In the genomic region with DNA sequence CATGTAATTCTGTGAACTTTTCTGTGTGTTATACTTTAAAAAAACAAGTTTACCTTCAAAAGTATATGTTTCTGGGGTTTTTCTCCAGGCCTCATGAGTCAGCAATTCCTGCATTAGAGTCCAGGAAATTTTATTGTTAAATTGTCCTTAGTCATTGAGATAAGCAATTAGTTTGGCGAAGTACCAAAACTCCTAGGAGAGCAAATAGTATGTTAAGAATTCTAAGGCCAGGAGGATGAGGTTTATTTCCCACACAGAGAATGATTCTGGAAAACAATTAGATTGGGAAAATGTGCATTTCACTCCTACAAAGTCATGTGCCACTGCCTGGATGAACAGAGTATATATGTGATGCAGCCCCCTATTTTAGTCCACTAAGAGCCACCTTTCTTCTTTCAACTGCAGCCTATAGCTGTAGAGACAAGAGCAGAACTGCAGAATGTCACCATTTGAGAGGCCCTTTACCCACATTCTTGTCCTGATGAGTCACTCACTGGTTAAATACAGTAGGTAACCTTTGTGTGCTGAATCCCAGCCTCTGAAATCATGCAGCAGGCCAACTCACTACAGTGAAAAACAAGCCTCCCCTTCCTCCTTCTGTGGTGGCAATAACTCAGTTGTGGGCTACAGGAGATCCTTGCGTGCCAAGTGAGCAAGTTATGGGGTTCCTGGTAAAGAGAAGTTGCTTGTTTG, we compare ENCODE assay signal across 9 cellular contexts.
A peak's percentile ranks its signal among the peaks of the same experiment; 100 is the strongest.
DNase-seq lines count a peak whose midpoint lies in the region; ATAC-seq, FAIRE-seq and TF ChIP-seq lines count a peak whose summit lies in the region.
"Had no signal": no experiment of that assay in that cellular context is flagged by ENCODE, and none has a peak within 500 bp of the region (broad histone marks: within the 10 kb centered on the region; RNA-seq: fewer than 3 reads in every experiment).

No MANE protein-coding gene starts in this region.

- 5% methylated on average over 2 of the region's 2 CpGs for WGBS in SK-N-SH (ENCODE audit: low lambda C conversion rate)
- 23% methylated on average over 2 of the region's 2 CpGs for WGBS in smooth muscle cell (ENCODE audit: low lambda C conversion rate)

- no peak for TF ChIP-seq RAD21 in SK-N-SH (IDR thresholded peaks at IDR 0.05; ENCODE audit: low read length)

- no peak for ATAC-seq in GM21619 (IDR thresholded peaks at IDR 0.05; ENCODE audit: unreplicated experiment)

- TF ChIP-seq EP300 in SK-N-SH (IDR thresholded peaks at IDR 0.05; ENCODE audit: borderline replicate concordance in 1 of 2, low read depth in 1 of 2, low read length in 1 of 2) = peak in 1 of 2 experiments; percentile 70; a peak in 3 of 4 replicates

- no peaks in the 10 kb centered on the region for H4K20me1 ChIP-seq in SK-N-SH (ENCODE audit: insufficient read depth)
- H4K20me1 ChIP-seq in smooth muscle cell (ENCODE audit: low read depth) = no peaks in the 10 kb centered on the region
- H4K20me1 ChIP-seq: BLaER1 had no signal

- no peaks in the 10 kb centered on the region for H3K27me3 ChIP-seq in SK-N-SH (ENCODE audit: insufficient read depth)
- no peaks in the 10 kb centered on the region for H3K27me3 ChIP-seq in smooth muscle cell (ENCODE audit: low read depth)
- H3K27me3 ChIP-seq: BLaER1 had no signal

- H3K36me3 ChIP-seq in SK-N-SH (replicated peaks in 1 of 2; ENCODE audit: control insufficient read depth in 1 of 2, insufficient read depth in 2 of 2, low read length in 1 of 2) = no peaks in the 10 kb centered on the region
- no peaks in the 10 kb centered on the region for H3K36me3 ChIP-seq in smooth muscle cell (ENCODE audit: low read depth)
- H3K36me3 ChIP-seq: BLaER1 had no signal

- H3K79me2 ChIP-seq in SK-N-SH (ENCODE audit: insufficient read depth) (no peaks in the 10 kb centered on the region), smooth muscle cell (ENCODE audit: low read depth) (no peaks in the 10 kb centered on the region)

- DNase-seq in NCI-H1417 (lab: John Stamatoyannopoulos, UW) (peak in 2 of 3 experiments; percentile 5 to 39), NCI-H1417 treated with DMSO at 0.1 percent for 48 hours (lab: John Stamatoyannopoulos, UW) (no peak), SK-N-SH (no peak), fibroblast of villous mesenchyme (ENCODE audit: low read depth) (peak; percentile 93), smooth muscle cell (lab: John Stamatoyannopoulos, UW; ENCODE audit: unreplicated experiment) (no peak), frontal cortex (ENCODE audit: low spot score in 2 of 2) (no peak), UCSD-AML1 (lab: John Stamatoyannopoulos, UW; ENCODE audit: unreplicated experiment) (no peak)

- peak overlapping the region; percentile 58 for H3K4me2 ChIP-seq in SK-N-SH
- peak overlapping the region; percentile 42 for H3K4me2 ChIP-seq in smooth muscle cell
- H3K4me2 ChIP-seq: BLaER1 had no signal

- H3K27ac ChIP-seq in SK-N-SH (ENCODE audit: low read depth in 2 of 2, low read length in 1 of 2) (peak overlapping the region; percentile 77 to 97), smooth muscle cell (ENCODE audit: low read depth) (peak overlapping the region; percentile 96)
- H3K27ac ChIP-seq: BLaER1 had no signal

- H2AFZ ChIP-seq in SK-N-SH (ENCODE audit: low read depth) (no peak overlapping the region; the same call in 1 of the 2 replicates), smooth muscle cell (ENCODE audit: low read depth) (no peak overlapping the region)

- H3K4me3 ChIP-seq in SK-N-SH (ENCODE audit: low read depth in 2 of 2, low read length in 1 of 2) = no peak overlapping the region
- H3K4me3 ChIP-seq in fibroblast of villous mesenchyme (ENCODE audit: low read depth, low read length) = no peak overlapping the region
- H3K4me3 ChIP-seq in smooth muscle cell = no peak overlapping the region
- H3K4me3 ChIP-seq: BLaER1 had no signal

- CTCF ChIA-PET in SK-N-SH (lab: Yijun Ruan, JAX) = interaction anchor here (1.6 to 2.9 kb wide), 2 partner anchors 452 to 629 kb away, joined by 4 to 8 read pairs; a partner anchor contains a TSS

- H3K9ac ChIP-seq in SK-N-SH (peak overlapping the region; percentile 69), smooth muscle cell (ENCODE audit: low read depth) (peak overlapping the region; percentile 28)
- H3K9ac ChIP-seq: BLaER1 had no signal

- H3K9me3 ChIP-seq in SK-N-SH (no peaks in the 10 kb centered on the region), smooth muscle cell (replicated peaks; ENCODE audit: low read depth) (no peaks in the 10 kb centered on the region)
- H3K9me3 ChIP-seq: BLaER1 had no signal

- H3K4me1 ChIP-seq in SK-N-SH (ENCODE audit: control insufficient read depth in 1 of 2, insufficient read depth in 2 of 2, low read depth in 1 of 2, low read length in 1 of 2) = peaks cover 3 to 37% of the 10 kb centered on the region in 2 experiments
- H3K4me1 ChIP-seq in smooth muscle cell (ENCODE audit: low read depth) = peaks cover 23% of the 10 kb centered on the region

- TF ChIP-seq CTCF in SK-N-SH (IDR thresholded peaks at IDR 0.05) (no peak), fibroblast of villous mesenchyme (IDR thresholded peaks at IDR 0.05; ENCODE audit: insufficient read depth, low read depth, low read length) (no peak), smooth muscle cell (IDR thresholded peaks at IDR 0.05; ENCODE audit: borderline replicate concordance, insufficient read depth, poor library complexity, severe bottlenecking) (no peak)

- no peaks in the 10 kb centered on the region for H3K9me2 ChIP-seq in SK-N-SH

- peaks cover 41% of the 10 kb centered on the region for H3F3A ChIP-seq in SK-N-SH (replicated peaks; ENCODE audit: insufficient read depth)
- peaks cover 16% of the 10 kb centered on the region for H3F3A ChIP-seq in smooth muscle cell (ENCODE audit: low read depth)

- no peak for FAIRE-seq in frontal cortex (lab: Jason Lieb, UNC)

- POLR2A ChIA-PET in SK-N-SH (lab: Yijun Ruan, JAX) = no interaction called here

TF ChIP-seq in SK-N-SH, 30 proteins besides CTCF, POLR2A, EP300 and RAD21 (continues in another document):
- TF ChIP-seq SMC3 (IDR thresholded peaks at IDR 0.05; ENCODE audit: low read depth, low read length) (no peak), FOSL2 (IDR thresholded peaks at IDR 0.05; ENCODE audit: borderline replicate concordance, low read depth) (peak; percentile 82), EZH2phosphoT487 (IDR thresholded peaks at IDR 0.05; ENCODE audit: borderline replicate concordance, low read depth) (no peak), TAF1 (IDR thresholded peaks at IDR 0.05; ENCODE audit: borderline replicate concordance, low read depth, low read length) (peak; percentile 17; the same call in 1 of the 2 replicates), RFX5 (IDR thresholded peaks at IDR 0.05; ENCODE audit: low read length) (no peak), MEF2A (IDR thresholded peaks at IDR 0.05; ENCODE audit: borderline replicate concordance, low read depth) (peak; percentile 54; the same call in 1 of the 2 replicates), FOXM1 (IDR thresholded peaks at IDR 0.05; ENCODE audit: low read depth) (peak; percentile 62; the same call in 1 of the 2 replicates), YY1 (IDR thresholded peaks at IDR 0.05; ENCODE audit: low read depth) (no peak), NRF1 (IDR thresholded peaks at IDR 0.05; ENCODE audit: low read depth, low read length) (no peak), CHD2 (IDR thresholded peaks at IDR 0.05; ENCODE audit: low read length, partially characterized antibody) (no peak), TCF12 (IDR thresholded peaks at IDR 0.05) (peak; percentile 85), ELF1 (IDR thresholded peaks at IDR 0.05) (no peak), TEAD4 (IDR thresholded peaks at IDR 0.05; ENCODE audit: borderline replicate concordance, insufficient read depth) (peak; percentile 83), GATA2 (CRISPR knock-in tag; IDR thresholded peaks at IDR 0.05) (no peak)
- TF ChIP-seq, protein P1, sequence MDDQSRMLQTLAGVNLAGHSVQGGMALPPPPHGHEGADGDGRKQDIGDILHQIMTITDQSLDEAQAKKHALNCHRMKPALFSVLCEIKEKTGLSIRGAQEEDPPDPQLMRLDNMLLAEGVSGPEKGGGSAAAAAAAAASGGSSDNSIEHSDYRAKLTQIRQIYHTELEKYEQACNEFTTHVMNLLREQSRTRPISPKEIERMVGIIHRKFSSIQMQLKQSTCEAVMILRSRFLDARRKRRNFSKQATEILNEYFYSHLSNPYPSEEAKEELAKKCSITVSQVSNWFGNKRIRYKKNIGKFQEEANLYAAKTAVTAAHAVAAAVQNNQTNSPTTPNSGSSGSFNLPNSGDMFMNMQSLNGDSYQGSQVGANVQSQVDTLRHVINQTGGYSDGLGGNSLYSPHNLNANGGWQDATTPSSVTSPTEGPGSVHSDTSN (IDR thresholded peaks at IDR 0.05) = peak; percentile 82
- TF ChIP-seq, protein P2, sequence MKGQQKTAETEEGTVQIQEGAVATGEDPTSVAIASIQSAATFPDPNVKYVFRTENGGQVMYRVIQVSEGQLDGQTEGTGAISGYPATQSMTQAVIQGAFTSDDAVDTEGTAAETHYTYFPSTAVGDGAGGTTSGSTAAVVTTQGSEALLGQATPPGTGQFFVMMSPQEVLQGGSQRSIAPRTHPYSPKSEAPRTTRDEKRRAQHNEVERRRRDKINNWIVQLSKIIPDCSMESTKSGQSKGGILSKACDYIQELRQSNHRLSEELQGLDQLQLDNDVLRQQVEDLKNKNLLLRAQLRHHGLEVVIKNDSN (IDR thresholded peaks at IDR 0.05; ENCODE audit: borderline replicate concordance, low read depth) = peak; percentile 22; the same call in 1 of the 2 replicates
- TF ChIP-seq, protein P3, sequence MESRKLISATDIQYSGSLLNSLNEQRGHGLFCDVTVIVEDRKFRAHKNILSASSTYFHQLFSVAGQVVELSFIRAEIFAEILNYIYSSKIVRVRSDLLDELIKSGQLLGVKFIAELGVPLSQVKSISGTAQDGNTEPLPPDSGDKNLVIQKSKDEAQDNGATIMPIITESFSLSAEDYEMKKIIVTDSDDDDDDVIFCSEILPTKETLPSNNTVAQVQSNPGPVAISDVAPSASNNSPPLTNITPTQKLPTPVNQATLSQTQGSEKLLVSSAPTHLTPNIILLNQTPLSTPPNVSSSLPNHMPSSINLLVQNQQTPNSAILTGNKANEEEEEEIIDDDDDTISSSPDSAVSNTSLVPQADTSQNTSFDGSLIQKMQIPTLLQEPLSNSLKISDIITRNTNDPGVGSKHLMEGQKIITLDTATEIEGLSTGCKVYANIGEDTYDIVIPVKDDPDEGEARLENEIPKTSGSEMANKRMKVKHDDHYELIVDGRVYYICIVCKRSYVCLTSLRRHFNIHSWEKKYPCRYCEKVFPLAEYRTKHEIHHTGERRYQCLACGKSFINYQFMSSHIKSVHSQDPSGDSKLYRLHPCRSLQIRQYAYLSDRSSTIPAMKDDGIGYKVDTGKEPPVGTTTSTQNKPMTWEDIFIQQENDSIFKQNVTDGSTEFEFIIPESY (IDR thresholded peaks at IDR 0.05; ENCODE audit: borderline replicate concordance, low read depth) = 0 out of 2 replicates have a peak, but pooled peaks have one; percentile 35

Comparison
In these comparisons a context has a peak if more than half of its experiments do, and no peak if none do; other contexts are left out.
1. DNase-seq: peak in NCI-H1417 (2 of 3) and fibroblast of villous mesenchyme (single experiment); none in NCI-H1417 treated with DMSO at 0.1 percent for 48 hours (single experiment), SK-N-SH (single experiment), smooth muscle cell (single experiment), frontal cortex (0 of 2) and UCSD-AML1 (single experiment).